8 cellular contexts compared by ENCODE assay signal in genomic region chr15:39582977-39583585, GRCh38. TPM values are rescaled to one million over a fixed set of nuclear protein-coding genes. Genes with fewer than 3 reads are reported as not detected.
A peak's percentile ranks its signal among the peaks of the same experiment; 100 is the strongest.
DNase-seq lines count a peak whose midpoint lies in the region; ATAC-seq and TF ChIP-seq lines count a peak whose summit lies in the region.

No MANE protein-coding gene starts in this region.

- peak overlapping the region; percentile 95 for H3K23ac ChIP-seq in IMR-90 (ENCODE audit: low read depth, low read length)

- in situ Hi-C loops in IMR-90 (cut with MboI; ENCODE audit: low sequenced_read_pairs) = loop anchor here (5.0 kb wide), 4 partner anchors 411 to 876 kb away; no protein-coding TSS in a partner anchor

- H2AK9ac ChIP-seq in IMR-90 (replicated peaks; ENCODE audit: low read depth, low read length, poor library complexity) = no peak overlapping the region

- no peak overlapping the region for H2BK15ac ChIP-seq in IMR-90 (ENCODE audit: low read depth, low read length)

- CTCF ChIA-PET in IMR-90 (lab: Yijun Ruan, JAX) = no interaction called here

- no peak overlapping the region for H2AFZ ChIP-seq in IMR-90 (replicated peaks; ENCODE audit: low read length, poor library complexity)

- no peak overlapping the region for H3K27ac Mint-ChIP-seq in stimulated activated memory B cell treated with anti-CD40 and anti-IgM and Interleukin-4, amounts not matched to agents 10 μg/mL and 1 μg/mL and 100 μg/mL, for 72 hours

- H2BK20ac ChIP-seq in IMR-90 (ENCODE audit: low read depth, low read length) = no peak overlapping the region

- no peaks in the 10 kb centered on the region for H3K36me3 Mint-ChIP-seq in stimulated activated memory B cell treated with anti-CD40 and anti-IgM and Interleukin-4, amounts not matched to agents 10 μg/mL and 1 μg/mL and 100 μg/mL, for 72 hours

- peak overlapping the region; percentile 88; the same call in 1 of the 2 replicates for H3K4ac ChIP-seq in IMR-90 (ENCODE audit: low read depth, low read length)

- TF ChIP-seq POLR2A in IMR-90 (IDR thresholded peaks at IDR 0.05; ENCODE audit: low read depth, low read length) (no peak; the same call in 1 of the 2 replicates), right lobe of liver (IDR thresholded peaks at IDR 0.05) (no peak)

- H3K18ac ChIP-seq in IMR-90 (ENCODE audit: low read depth, low read length) = no peak overlapping the region

- peaks cover 13% of the 10 kb centered on the region for H3K4me1 Mint-ChIP-seq in stimulated activated memory B cell treated with anti-CD40 and anti-IgM and Interleukin-4, amounts not matched to agents 10 μg/mL and 1 μg/mL and 100 μg/mL, for 72 hours

- peaks cover 15% of the 10 kb centered on the region; the same call in 1 of the 2 replicates for H3K9me1 ChIP-seq in IMR-90 (ENCODE audit: insufficient read depth, low read length)

- H3K27ac ChIP-seq in IMR-90 (ENCODE audit: insufficient read depth, low read length) (peak overlapping the region; percentile 78), colonic mucosa (peak overlapping the region; percentile 88), right lobe of liver (peak overlapping the region in 1 of 3 donors; percentile 39), subcutaneous abdominal adipose tissue (ENCODE audit: low read depth, low read length) (no peak overlapping the region), WERI-Rb-1 (no peak overlapping the region)

- dilution Hi-C loops in IMR-90 (cut with HindIII; ENCODE audit: low sequenced_read_pairs, unreplicated experiment) = no loop called here

- BruUV-seq in IMR-90 (replicated peaks; lab: Mats Ljungman, UMichigan) = no TSS peak

- no CpG with 5 or more reads among the region's 4 CpGs for WGBS in IMR-90 (ENCODE audit: extremely low coverage in 2 of 2, insufficient read length in 1 of 2), 2 experiments
- 40% methylated on average over 3 of the region's 4 CpGs for WGBS in right lobe of liver (ENCODE audit: insufficient coverage, low coverage, low lambda C conversion rate, missing lambda C conversion rate)

- peaks cover 8% of the 10 kb centered on the region for H3K4me1 ChIP-seq in IMR-90 (ENCODE audit: control insufficient read depth, insufficient read depth, low read length)
- no peaks in the 10 kb centered on the region for H3K4me1 ChIP-seq in colonic mucosa
- peaks cover 0 to 32% (median 14%) of the 10 kb centered on the region in 4 donors for H3K4me1 ChIP-seq in right lobe of liver
- H3K4me1 ChIP-seq in subcutaneous abdominal adipose tissue (ENCODE audit: control insufficient read depth in 5 of 5, insufficient read depth in 5 of 5, low read length in 5 of 5) = peaks cover 3 to 76% (median 45%) of the 10 kb centered on the region in 5 donors

- no peaks in the 10 kb centered on the region for H3K27me3 ChIP-seq in IMR-90 (ENCODE audit: control insufficient read depth, insufficient read depth, low read length)
- no peaks in the 10 kb centered on the region for H3K27me3 ChIP-seq in colonic mucosa
- no peaks in the 10 kb centered on the region for H3K27me3 ChIP-seq in right lobe of liver
- no peaks in the 10 kb centered on the region for H3K27me3 ChIP-seq in subcutaneous abdominal adipose tissue (ENCODE audit: control insufficient read depth in 5 of 5, insufficient read depth in 4 of 5, low read length in 5 of 5)
- peaks cover 80% of the 10 kb centered on the region for H3K27me3 ChIP-seq in WERI-Rb-1 (ENCODE audit: insufficient read depth, low read depth, severe bottlenecking)

- H3K4me2 ChIP-seq in IMR-90 (ENCODE audit: low read depth, low read length) = peak overlapping the region; percentile 63

- H2BK5ac ChIP-seq in IMR-90 (ENCODE audit: low read depth, low read length, poor library complexity, severe bottlenecking) = peak overlapping the region; percentile 56

- ATAC-seq in IMR-90 (ENCODE audit: low read depth) = no peak
- ATAC-seq in right lobe of liver = no peak
- no peak for ATAC-seq in stimulated activated memory B cell treated with anti-CD40 and anti-IgM and Interleukin-4, amounts not matched to agents 10 μg/mL and 1 μg/mL and 100 μg/mL, for 72 hours

- no peak for TF ChIP-seq RAD21 in IMR-90 (IDR thresholded peaks at IDR 0.05; ENCODE audit: low read length)

- peaks cover 7 to 66% of the 10 kb centered on the region in 2 experiments; a peak in 3 of 4 replicates for H3K79me1 ChIP-seq in IMR-90 (ENCODE audit: low read depth in 1 of 2, low read length in 2 of 2)

- no peak for TF ChIP-seq CTCF in IMR-90 (conservative IDR thresholded peaks at IDR 0.05; ENCODE audit: low read depth, low read length)
- TF ChIP-seq CTCF in colonic mucosa (IDR thresholded peaks at IDR 0.05) = peak; percentile 18
- TF ChIP-seq CTCF in right lobe of liver (IDR thresholded peaks at IDR 0.05) = no peak
- TF ChIP-seq CTCF in WERI-Rb-1 (IDR thresholded peaks at IDR 0.05; ENCODE audit: low read depth, low read length) = no peak

- H3K9ac ChIP-seq in IMR-90 (ENCODE audit: low read depth, low read length) (peak overlapping the region; percentile 85), colonic mucosa (ENCODE audit: low read depth in 2 of 2, low read length in 2 of 2) (peak overlapping the region; percentile 75 to 89), subcutaneous abdominal adipose tissue (ENCODE audit: low read length in 5 of 5) (peak overlapping the region in 2 of 5 donors; percentile 86 to 89)

- no peak overlapping the region for H4K8ac ChIP-seq in IMR-90 (ENCODE audit: low read depth in 2 of 2, low read length in 2 of 2)

- H3K14ac ChIP-seq in IMR-90 (replicated peaks; ENCODE audit: low read depth, low read length) = peak overlapping the region; percentile 95

- H3K4me3 ChIP-seq in IMR-90 (ENCODE audit: insufficient read depth, low read depth, low read length) = peak overlapping the region; percentile 80
- H3K4me3 ChIP-seq in colonic mucosa = peak overlapping the region; percentile 62
- peak overlapping the region; percentile 48 to 58 (median 53) for H3K4me3 ChIP-seq in right lobe of liver
- peak overlapping the region; percentile 57 to 92 (median 67) for H3K4me3 ChIP-seq in subcutaneous abdominal adipose tissue (ENCODE audit: low read depth in 1 of 5, low read length in 5 of 5)
- no peak overlapping the region for H3K4me3 ChIP-seq in WERI-Rb-1 (ENCODE audit: low read depth, low read length)

- H4K5ac ChIP-seq in IMR-90 (ENCODE audit: low read depth, low read length) = no peak overlapping the region

- H3K56ac ChIP-seq in IMR-90 (ENCODE audit: extremely low read depth, insufficient read depth, low read length) = peak overlapping the region; percentile 55

- H3K9me3 ChIP-seq in IMR-90 (ENCODE audit: control insufficient read depth, insufficient read depth, low read length) (no peaks in the 10 kb centered on the region), colonic mucosa (no peaks in the 10 kb centered on the region), right lobe of liver (no peaks in the 10 kb centered on the region), subcutaneous abdominal adipose tissue (ENCODE audit: control insufficient read depth in 5 of 5, low read length in 5 of 5) (no peaks in the 10 kb centered on the region), WERI-Rb-1 (ENCODE audit: severe bottlenecking) (no peaks in the 10 kb centered on the region)

- H3K36me3 ChIP-seq in IMR-90 (ENCODE audit: control insufficient read depth, insufficient read depth, low read length) = peaks cover 58% of the 10 kb centered on the region
- no peaks in the 10 kb centered on the region for H3K36me3 ChIP-seq in colonic mucosa
- peaks cover 0 to 36% (median 14%) of the 10 kb centered on the region in 4 donors for H3K36me3 ChIP-seq in right lobe of liver
- peaks cover 29 to 57% (median 48%) of the 10 kb centered on the region in 5 donors for H3K36me3 ChIP-seq in subcutaneous abdominal adipose tissue (ENCODE audit: control insufficient read depth in 5 of 5, insufficient read depth in 5 of 5, low read length in 5 of 5)
- no peaks in the 10 kb centered on the region for H3K36me3 ChIP-seq in WERI-Rb-1

- POLR2A ChIA-PET in IMR-90 (lab: Charles Lee; ENCODE audit: unreplicated experiment) = interaction anchor here (0.6 to 2.6 kb wide), 9 partner anchors 8 to 496 kb away, joined by 3 to 10 read pairs (median 4); no protein-coding TSS in a partner anchor

- H3K27me3 Mint-ChIP-seq in stimulated activated memory B cell treated with anti-CD40 and anti-IgM and Interleukin-4, amounts not matched to agents 10 μg/mL and 1 μg/mL and 100 μg/mL, for 72 hours = peaks cover 39% of the 10 kb centered on the region

- DNase-seq in IMR-90 (no peak), colonic mucosa (no peak), right lobe of liver (no peak), NCI-H2171 treated with DMSO at 0.1 percent for 48 hours (lab: John Stamatoyannopoulos, UW) (no peak), GOT3 (lab: John Stamatoyannopoulos, UW) (no peak), WERI-Rb-1 (no peak)

- H3K4me3 Mint-ChIP-seq in stimulated activated memory B cell treated with anti-CD40 and anti-IgM and Interleukin-4, amounts not matched to agents 10 μg/mL and 1 μg/mL and 100 μg/mL, for 72 hours = no peak overlapping the region

- H2AK5ac ChIP-seq in IMR-90 (ENCODE audit: low read depth, low read length) = no peak overlapping the region; the same call in 1 of the 2 replicates

- H4K91ac ChIP-seq in IMR-90 (ENCODE audit: insufficient read depth, low read depth, low read length) = no peak overlapping the region

- H2BK120ac ChIP-seq in IMR-90 (ENCODE audit: low read depth, low read length) = no peak overlapping the region

- H3K9me3 Mint-ChIP-seq in stimulated activated memory B cell treated with anti-CD40 and anti-IgM and Interleukin-4, amounts not matched to agents 10 μg/mL and 1 μg/mL and 100 μg/mL, for 72 hours = no peaks in the 10 kb centered on the region

- intact Hi-C loops in IMR-90 (cut with micrococcal nuclease) = loop anchor here (5.0 kb wide), 1 partner anchor 296 kb away; no protein-coding TSS in a partner anchor
- intact Hi-C loops in colonic mucosa (cut with DNase I) = loop anchor here (5.0 kb wide), 1 partner anchor 456 kb away; no protein-coding TSS in a partner anchor
- intact Hi-C loops in right lobe of liver (cut with DNase I) = no loop called here

- peaks cover 71% of the 10 kb centered on the region for H4K20me1 ChIP-seq in IMR-90 (ENCODE audit: insufficient read depth, low read length)

TF ChIP-seq in IMR-90, 13 proteins besides CTCF, POLR2A, EP300 and RAD21 (continues in another document):
- TF ChIP-seq CEBPB (IDR thresholded peaks at IDR 0.05; ENCODE audit: low read depth, low read length) (no peak), SMC3 (IDR thresholded peaks at IDR 0.05; ENCODE audit: low read depth, low read length) (no peak), FOS (IDR thresholded peaks at IDR 0.05; ENCODE audit: low read depth, low read length) (no peak), CHD1 (IDR thresholded peaks at IDR 0.05; ENCODE audit: low read depth, low read length) (no peak), MAFK (IDR thresholded peaks at IDR 0.05; ENCODE audit: low read depth, low read length) (no peak), NFE2L2 (IDR thresholded peaks at IDR 0.05; ENCODE audit: low read depth, low read length) (no peak), RFX5 (IDR thresholded peaks at IDR 0.05; ENCODE audit: low read depth, low read length) (no peak)

RNA-seq across cellular contexts. Expression of gene THBS1, which starts 2.2 kb away (rescaled TPM):
- 3,217 and 4,071 TPM in 2 replicates for total RNA-seq in IMR-90 (2012; rRNA removed)
- 1,562 and 1,711 TPM in 2 replicates for polyA plus RNA-seq in IMR-90 (2012; rRNA removed)
- polyA plus RNA-seq in IMR-90 (2012; cell fraction: cytosol; rRNA removed) = 567 and 904 TPM in 2 replicates
- 2,496 and 5,799 TPM in 2 replicates for polyA plus RNA-seq in IMR-90 (2012; cell fraction: nucleus; rRNA removed; ENCODE audit: low replicate concordance)
- total RNA-seq in colonic mucosa = 100 to 1,000 TPM; 162 to 390 TPM
- total RNA-seq in right lobe of liver = 100 to 1,000 TPM in 1 of 6 experiments, 10 to 100 TPM in 5; 10.7 to 253 (median 64.6) TPM

Comparison
In these comparisons a context has a peak if more than half of its experiments do, and no peak if none do; other contexts are left out.
1. H3K27ac ChIP-seq: peak in IMR-90 (single experiment) and colonic mucosa (single experiment); none in subcutaneous abdominal adipose tissue (single experiment) and WERI-Rb-1 (single experiment).
2. intact Hi-C loops: an anchor here in IMR-90 (5.0 kb wide) and colonic mucosa (5.0 kb wide); none called in right lobe of liver.